Comparison of ENCODE assay signal across 1 cellular context in genomic region chr20:44646641-44647274, GRCh38.
TF ChIP-seq lines count a peak whose summit lies in the region.

No MANE protein-coding gene starts in this region.

TF ChIP-seq in GM12878, 131 proteins besides CTCF, POLR2A, EP300 and RAD21 (continued from another document and continues in another):
- no peak for TF ChIP-seq NRF1 (conservative IDR thresholded peaks at IDR 0.05; ENCODE audit: low read depth, low read length)
- TF ChIP-seq JUNB (IDR thresholded peaks at IDR 0.05), result peak; percentile 73
- TF ChIP-seq POU2F2 (IDR thresholded peaks at IDR 0.05; ENCODE audit: borderline replicate concordance, low read depth, low read length), result peak; percentile 99
- peak; percentile 8; the same call in 1 of the 2 replicates for TF ChIP-seq CHD2 (IDR thresholded peaks at IDR 0.05; ENCODE audit: borderline replicate concordance, low read depth, low read length)
- TF ChIP-seq SREBF2 (IDR thresholded peaks at IDR 0.05; ENCODE audit: low read length), result no peak
- peak; percentile 66 for TF ChIP-seq NKRF (conservative IDR thresholded peaks at IDR 0.05)
- TF ChIP-seq ZBTB33 (IDR thresholded peaks at IDR 0.05), result no peak
- TF ChIP-seq ASH2L (IDR thresholded peaks at IDR 0.05; ENCODE audit: borderline replicate concordance, low read depth), result no peak
- TF ChIP-seq TBL1XR1 (IDR thresholded peaks at IDR 0.05; ENCODE audit: low read depth, low read length), result peak; percentile 85; the same call in 1 of the 2 replicates
- no peak for TF ChIP-seq EZH2 (IDR thresholded peaks at IDR 0.05; ENCODE audit: borderline replicate concordance, control insufficient read depth, low read depth, low read length)
- no peak for TF ChIP-seq SIN3A (IDR thresholded peaks at IDR 0.05; ENCODE audit: low read depth, low read length)
- no peak for TF ChIP-seq ELK1 (IDR thresholded peaks at IDR 0.05; ENCODE audit: low read depth, low read length)
- no peak for TF ChIP-seq KDM1A (IDR thresholded peaks at IDR 0.05; ENCODE audit: borderline replicate concordance)
- TF ChIP-seq BMI1 (IDR thresholded peaks at IDR 0.05; ENCODE audit: borderline replicate concordance), result no peak
- peak; percentile 20; the same call in 1 of the 2 replicates for TF ChIP-seq RB1 (IDR thresholded peaks at IDR 0.05; ENCODE audit: borderline replicate concordance)
- TF ChIP-seq ZNF687 (IDR thresholded peaks at IDR 0.05), result peak; percentile 45
- TF ChIP-seq IKZF2 (IDR thresholded peaks at IDR 0.05), result peak; percentile 11 to 15; a peak in 3 of 4 replicates
- TF ChIP-seq CBFB (IDR thresholded peaks at IDR 0.05; ENCODE audit: low read depth), result no peak
- TF ChIP-seq MTA3 (IDR thresholded peaks at IDR 0.05; ENCODE audit: borderline replicate concordance, low read length), result no peak
- no peak for TF ChIP-seq ZNF384 (IDR thresholded peaks at IDR 0.05; ENCODE audit: borderline replicate concordance, low read depth, low read length)
- no peak for TF ChIP-seq CBX5 (IDR thresholded peaks at IDR 0.05; ENCODE audit: low read depth)
- TF ChIP-seq DPF2 (IDR thresholded peaks at IDR 0.05), result 0 out of 2 replicates have a peak, but pooled peaks have one; percentile 74
- TF ChIP-seq ATF7 (IDR thresholded peaks at IDR 0.05; ENCODE audit: low read depth), result peak; percentile 90
- no peak for TF ChIP-seq USF1 (IDR thresholded peaks at IDR 0.05; ENCODE audit: borderline replicate concordance, extremely low read length, insufficient read depth, low read depth, low read length)
- peak; percentile 97 for TF ChIP-seq ZNF217 (IDR thresholded peaks at IDR 0.05)
- no peak for TF ChIP-seq REST (IDR thresholded peaks at IDR 0.05; ENCODE audit: low read depth, low read length)
- TF ChIP-seq JUND (IDR thresholded peaks at IDR 0.05; ENCODE audit: low read depth, low read length), result peak; percentile 82; the same call in 1 of the 2 replicates
- TF ChIP-seq PRDM15 (CRISPR knock-in tag; IDR thresholded peaks at IDR 0.05), result no peak
- no peak for TF ChIP-seq TCF12 (IDR thresholded peaks at IDR 0.05; ENCODE audit: low read depth, low read length)
- TF ChIP-seq SUZ12 (IDR thresholded peaks at IDR 0.05; ENCODE audit: unreplicated experiment), result no peak
- no peak for TF ChIP-seq PAX5 (IDR thresholded peaks at IDR 0.05; ENCODE audit: borderline replicate concordance, low read depth, low read length)
- peak; percentile 97 for TF ChIP-seq SKIL (IDR thresholded peaks at IDR 0.05; ENCODE audit: low read depth, poor library complexity, severe bottlenecking)
- TF ChIP-seq GABPA (IDR thresholded peaks at IDR 0.05; ENCODE audit: low read depth), result no peak
- no peak for TF ChIP-seq ZBTB4 (CRISPR knock-in tag; IDR thresholded peaks at IDR 0.05)
